ENCODE assay signal across 18 cellular contexts in genomic region chr5:35826561-35826960, GRCh38. TPM values are rescaled to one million over a fixed set of nuclear protein-coding genes. Genes with fewer than 3 reads are reported as not detected.
DNase-seq lines count a peak whose midpoint lies in the region; ATAC-seq, FAIRE-seq and TF ChIP-seq lines count a peak whose summit lies in the region.
"Had no signal": no experiment of that assay in that cellular context is flagged by ENCODE, and none has a peak within 500 bp of the region (broad histone marks: within the 10 kb centered on the region; RNA-seq: fewer than 3 reads in every experiment).

No MANE protein-coding gene starts in this region.

- POLR2A ChIA-PET in CD4-positive, alpha-beta memory T cell (lab: Charles Lee; ENCODE audit: partially characterized antibody), result interaction anchor here (0.8 to 24.8 kb wide), 12 partner anchors 7 to 208 kb away, joined by 3 to 2275 read pairs (median 7); partner anchors contain the start of gene IL7R
- POLR2A ChIA-PET in H1 (lab: Charles Lee; ENCODE audit: partially characterized antibody), result no interaction called here

- no peak overlapping the region for H4K5ac ChIP-seq in H1 (ENCODE audit: insufficient read length, low read depth, low read length)

- no peak overlapping the region for H3K4me3 ChIP-seq in CD4-positive, CD25-positive, alpha-beta regulatory T cell (ENCODE audit: low read depth, low read length)
- no peak overlapping the region for H3K4me3 ChIP-seq in CD4-positive, alpha-beta memory T cell (ENCODE audit: low read length in 2 of 2)
- H3K4me3 ChIP-seq in H1 (ENCODE audit: extremely low read depth in 1 of 4, insufficient read depth in 2 of 4, low read depth in 3 of 4, low read length in 4 of 4) (no peak overlapping the region), H7 (ENCODE audit: insufficient read depth, low read depth, low read length) (no peak overlapping the region)
- H3K4me3 ChIP-seq: esophagus squamous epithelium, gastroesophageal sphincter, tibial artery had no signal

- no peak overlapping the region for H2BK5ac ChIP-seq in H1 (ENCODE audit: low read depth, low read length)

- peaks cover 13% of the 10 kb centered on the region for H3K4me1 ChIP-seq in CD4-positive, CD25-positive, alpha-beta regulatory T cell (ENCODE audit: control insufficient read depth, insufficient read depth, low read length, poor library complexity, severe bottlenecking)
- peaks cover 97% of the 10 kb centered on the region for H3K4me1 ChIP-seq in CD4-positive, alpha-beta memory T cell (ENCODE audit: insufficient read depth, low read length)
- H3K4me1 ChIP-seq in H1 (replicated peaks in 1 of 4; ENCODE audit: control insufficient read depth in 3 of 4, insufficient read depth in 4 of 4, low read length in 3 of 4), result no peaks in the 10 kb centered on the region
- H3K4me1 ChIP-seq: esophagus squamous epithelium, gastroesophageal sphincter, tibial artery had no signal

- TF ChIP-seq EP300 in H1 (IDR thresholded peaks at IDR 0.05; ENCODE audit: borderline replicate concordance in 1 of 2, low read depth in 2 of 2, low read length in 2 of 2), result no peak

- H3K4ac ChIP-seq in H1 (replicated peaks; ENCODE audit: insufficient read length, low read depth, low read length), result no peak overlapping the region

- H3K56ac ChIP-seq in H1 (replicated peaks; ENCODE audit: insufficient read length, low read depth, low read length), result no peak overlapping the region

- H3K4me1 Mint-ChIP-seq in CD4-positive, CD25-positive, alpha-beta regulatory T cell, result peaks cover 12 to 86% (median 35%) of the 10 kb centered on the region in 4 donors
- peaks cover 74 to 97% (median 90%) of the 10 kb centered on the region in 4 donors for H3K4me1 Mint-ChIP-seq in CD4-positive, alpha-beta memory T cell
- peaks cover 71% of the 10 kb centered on the region for H3K4me1 Mint-ChIP-seq in activated T-helper 17 cell treated with anti-CD3 and anti-CD28 coated beads, Interleukin-2, amount 50 U/mL, for 72 hours
- H3K4me1 Mint-ChIP-seq: IgD-negative memory B cell; stimulated activated memory B cell treated with anti-CD40 and anti-IgM and Interleukin-4, amounts not matched to agents 10 μg/mL and 1 μg/mL and 100 μg/mL, for 72 hours had no signal

- peaks cover 5% of the 10 kb centered on the region for H3K27me3 Mint-ChIP-seq in CD4-positive, CD25-positive, alpha-beta regulatory T cell
- H3K27me3 Mint-ChIP-seq in CD4-positive, alpha-beta memory T cell, result no peaks in the 10 kb centered on the region
- no peaks in the 10 kb centered on the region for H3K27me3 Mint-ChIP-seq in activated T-helper 17 cell treated with anti-CD3 and anti-CD28 coated beads, Interleukin-2, amount 50 U/mL, for 72 hours
- H3K27me3 Mint-ChIP-seq: stimulated activated memory B cell treated with anti-CD40 and anti-IgM and Interleukin-4, amounts not matched to agents 10 μg/mL and 1 μg/mL and 100 μg/mL, for 72 hours had no signal

- H3K27me3 ChIP-seq in CD4-positive, CD25-positive, alpha-beta regulatory T cell (ENCODE audit: control insufficient read depth, insufficient read depth, low read length), result no peaks in the 10 kb centered on the region
- no peaks in the 10 kb centered on the region for H3K27me3 ChIP-seq in CD4-positive, alpha-beta memory T cell (ENCODE audit: insufficient read depth, low read length)
- H3K27me3 ChIP-seq in H1 (replicated peaks in 1 of 4; ENCODE audit: control insufficient read depth in 3 of 4, extremely low read depth in 1 of 4, insufficient read depth in 3 of 4, low read length in 3 of 4) (no peaks in the 10 kb centered on the region), H7 (ENCODE audit: control insufficient read depth, insufficient read depth, low read length) (no peaks in the 10 kb centered on the region)
- H3K27me3 ChIP-seq: esophagus squamous epithelium, tibial artery had no signal

- ATAC-seq in CD4-positive, CD25-positive, alpha-beta regulatory T cell (ENCODE audit: low read depth in 2 of 2), result peak in 1 of 2 donors; percentile 29
- ATAC-seq in activated T-helper 17 cell treated with anti-CD3 and anti-CD28 coated beads, Interleukin-2, amount 50 U/mL, for 72 hours (replicated peaks), result peak; percentile 67
- no peak for ATAC-seq in HG03108 (IDR thresholded peaks at IDR 0.05; ENCODE audit: unreplicated experiment)
- ATAC-seq: gastroesophageal sphincter; stimulated activated memory B cell treated with anti-CD40 and anti-IgM and Interleukin-4, amounts not matched to agents 10 μg/mL and 1 μg/mL and 100 μg/mL, for 72 hours had no signal

- H3K79me1 ChIP-seq in H1 (ENCODE audit: low read depth, low read length), result no peaks in the 10 kb centered on the region

- DNase-seq in CD4-positive, CD25-positive, alpha-beta regulatory T cell, result no peak
- no peak for DNase-seq in CD4-positive, alpha-beta memory T cell
- DNase-seq in H1 (ENCODE audit: low read depth in 1 of 2, low spot score in 2 of 2) (no peak), NCI-H774 (lab: John Stamatoyannopoulos, UW) (no peak), H7 (no peak)
- DNase-seq: activated gamma-delta T cell, esophagus squamous epithelium, islet precursor cell, NCI-H748 treated with DMSO at 0.1 percent for 48 hours, SHP77, tibial artery had no signal

- H3K36me3 ChIP-seq in CD4-positive, CD25-positive, alpha-beta regulatory T cell (ENCODE audit: control insufficient read depth, insufficient read depth, low read length), result no peaks in the 10 kb centered on the region
- H3K36me3 ChIP-seq in CD4-positive, alpha-beta memory T cell (ENCODE audit: insufficient read depth, low read length), result no peaks in the 10 kb centered on the region
- H3K36me3 ChIP-seq in H1 (ENCODE audit: control insufficient read depth in 2 of 4, insufficient read depth in 4 of 4, low read length in 3 of 4), result no peaks in the 10 kb centered on the region
- H3K36me3 ChIP-seq in H7 (replicated peaks; ENCODE audit: control insufficient read depth, insufficient read depth, low read length), result no peaks in the 10 kb centered on the region
- H3K36me3 ChIP-seq: esophagus squamous epithelium, gastroesophageal sphincter, tibial artery had no signal

- CTCF ChIA-PET in CD4-positive, alpha-beta memory T cell (lab: Charles Lee; ENCODE audit: partially characterized antibody), result interaction anchor here (0.9 to 16.4 kb wide), 5 partner anchors 13 to 98 kb away, joined by 3 to 325 read pairs (median 4); partner anchors contain the start of gene IL7R
- CTCF ChIA-PET in H1 (lab: Charles Lee; ENCODE audit: partially characterized antibody), result interaction anchor here (0.7 to 1.5 kb wide), 5 partner anchors 12 to 99 kb away, joined by 3 to 5 read pairs (median 3); no protein-coding TSS in a partner anchor

- no peak for TF ChIP-seq POLR2A in H1 (IDR thresholded peaks at IDR 0.05; ENCODE audit: control extremely low read depth in 1 of 2, low read depth in 2 of 2, low read length in 2 of 2)

- TF ChIP-seq CTCF in H1 (IDR thresholded peaks at IDR 0.05; ENCODE audit: control extremely low read depth in 1 of 3, insufficient read depth in 1 of 3, low read depth in 1 of 3, low read length in 3 of 3), result no peak

- no peak overlapping the region for H2BK20ac ChIP-seq in H1 (ENCODE audit: low read length)

- H2BK12ac ChIP-seq in H1 (ENCODE audit: low read depth, low read length), result no peak overlapping the region

- no peak overlapping the region for H3K27ac ChIP-seq in CD4-positive, CD25-positive, alpha-beta regulatory T cell (ENCODE audit: insufficient read depth, low read length, poor library complexity, severe bottlenecking)
- peak overlapping the region; percentile 27 for H3K27ac ChIP-seq in CD4-positive, alpha-beta memory T cell (ENCODE audit: low read depth, low read length)
- no peak overlapping the region for H3K27ac ChIP-seq in H1 (ENCODE audit: low read depth, low read length)
- H3K27ac ChIP-seq: esophagus squamous epithelium, gastroesophageal sphincter, HL-60, tibial artery had no signal

- H3K9me3 Mint-ChIP-seq in CD4-positive, CD25-positive, alpha-beta regulatory T cell, result peaks cover 0 to 2% (median 0%) of the 10 kb centered on the region in 7 donors
- H3K9me3 Mint-ChIP-seq in CD4-positive, alpha-beta memory T cell, result no peaks in the 10 kb centered on the region
- no peaks in the 10 kb centered on the region for H3K9me3 Mint-ChIP-seq in activated T-helper 17 cell treated with anti-CD3 and anti-CD28 coated beads, Interleukin-2, amount 50 U/mL, for 72 hours
- H3K9me3 Mint-ChIP-seq: stimulated activated memory B cell treated with anti-CD40 and anti-IgM and Interleukin-4, amounts not matched to agents 10 μg/mL and 1 μg/mL and 100 μg/mL, for 72 hours had no signal

- no peak overlapping the region for H4K91ac ChIP-seq in H1 (replicated peaks; ENCODE audit: insufficient read length, low read length)

- H3K36me3 Mint-ChIP-seq in CD4-positive, CD25-positive, alpha-beta regulatory T cell, result no peaks in the 10 kb centered on the region
- H3K36me3 Mint-ChIP-seq in CD4-positive, alpha-beta memory T cell, result no peaks in the 10 kb centered on the region
- H3K36me3 Mint-ChIP-seq in activated T-helper 17 cell treated with anti-CD3 and anti-CD28 coated beads, Interleukin-2, amount 50 U/mL, for 72 hours (ENCODE audit: low read depth), result no peaks in the 10 kb centered on the region
- H3K36me3 Mint-ChIP-seq: IgD-negative memory B cell; stimulated activated memory B cell treated with anti-CD40 and anti-IgM and Interleukin-4, amounts not matched to agents 10 μg/mL and 1 μg/mL and 100 μg/mL, for 72 hours had no signal

- H3K9me3 ChIP-seq in CD4-positive, CD25-positive, alpha-beta regulatory T cell (ENCODE audit: control insufficient read depth in 2 of 2, low read length in 2 of 2), result no peaks in the 10 kb centered on the region
- H3K9me3 ChIP-seq in CD4-positive, alpha-beta memory T cell (ENCODE audit: control insufficient read depth in 1 of 2, low read length in 2 of 2), result no peaks in the 10 kb centered on the region
- no peaks in the 10 kb centered on the region for H3K9me3 ChIP-seq in H1 (ENCODE audit: insufficient read depth in 2 of 2, low read depth in 1 of 2, low read length in 1 of 2)
- H3K9me3 ChIP-seq: esophagus squamous epithelium, gastroesophageal sphincter, tibial artery had no signal

- H3K79me2 ChIP-seq in H1 (ENCODE audit: control insufficient read depth in 1 of 2, insufficient read depth in 2 of 2, low read length in 2 of 2), result no peaks in the 10 kb centered on the region

- no peak overlapping the region for H2BK15ac ChIP-seq in H1 (ENCODE audit: low read length)

- H3K18ac ChIP-seq in H1 (ENCODE audit: extremely low read depth, low read length), result no peak overlapping the region

- intact Hi-C loops in CD4-positive, alpha-beta memory T cell (cut with micrococcal nuclease), result loop anchor here (1.0 kb wide), 1 partner anchor 9 kb away; no protein-coding TSS in a partner anchor

- H3K4me3 Mint-ChIP-seq in CD4-positive, CD25-positive, alpha-beta regulatory T cell, result peak overlapping the region in 2 of 4 donors; percentile 46 to 64
- peak overlapping the region in 7 of 8 donors; percentile 65 to 95 (median 79) for H3K4me3 Mint-ChIP-seq in CD4-positive, alpha-beta memory T cell
- H3K4me3 Mint-ChIP-seq in activated T-helper 17 cell treated with anti-CD3 and anti-CD28 coated beads, Interleukin-2, amount 50 U/mL, for 72 hours, result peak overlapping the region; percentile 64
- H3K4me3 Mint-ChIP-seq: IgD-negative memory B cell; stimulated activated memory B cell treated with anti-CD40 and anti-IgM and Interleukin-4, amounts not matched to agents 10 μg/mL and 1 μg/mL and 100 μg/mL, for 72 hours had no signal

- 0 out of 2 replicates have a peak overlapping the region, but pooled peaks have one; percentile 48 for H4K8ac ChIP-seq in H1 (ENCODE audit: extremely low read depth, insufficient read depth, low read length)

- no peak for TF ChIP-seq RAD21 in H1 (IDR thresholded peaks at IDR 0.05 in 1 of 2, conservative IDR thresholded peaks at IDR 0.05 in 1 of 2; ENCODE audit: low read depth in 2 of 2, low read length in 2 of 2)

- no peak overlapping the region for H3K9ac ChIP-seq in H1 (replicated peaks in 1 of 4; ENCODE audit: extremely low read depth in 1 of 4, low read depth in 3 of 4, low read length in 3 of 4)

- no peak overlapping the region for H3K4me2 ChIP-seq in H1 (ENCODE audit: insufficient read depth in 1 of 2, low read depth in 2 of 2, low read length in 2 of 2)

- H2AFZ ChIP-seq in H1 (ENCODE audit: low read length), result no peak overlapping the region

- H2AK5ac ChIP-seq in H1 (ENCODE audit: low read depth, low read length), result no peak overlapping the region

- no peak overlapping the region for H2BK120ac ChIP-seq in H1 (replicated peaks; ENCODE audit: low read depth, low read length)

- no peaks in the 10 kb centered on the region for H4K20me1 ChIP-seq in H1 (replicated peaks in 1 of 2; ENCODE audit: control insufficient read depth in 1 of 2, insufficient read depth in 2 of 2, low read length in 2 of 2)

- 77% methylated on average over 2 of the region's 2 CpGs; no CpG with 5 or more reads in 1 of the 2 experiments for WGBS in H1 (ENCODE audit: extremely low coverage in 1 of 2, insufficient coverage in 1 of 2, insufficient read length in 1 of 2, insufficient replicate concordance in 2 of 2, low coverage in 1 of 2, low lambda C conversion rate in 2 of 2, missing lambda C conversion rate in 1 of 2), 2 experiments

- no peak overlapping the region for H3K23ac ChIP-seq in H1 (ENCODE audit: insufficient read length)

- FAIRE-seq in H1 (lab: Jason Lieb, UNC), result no peak
- FAIRE-seq: GM19239 had no signal

- H3K27ac Mint-ChIP-seq in CD4-positive, CD25-positive, alpha-beta regulatory T cell, result peak overlapping the region in 2 of 3 donors; percentile 2 to 73
- H3K27ac Mint-ChIP-seq in CD4-positive, alpha-beta memory T cell, result peak overlapping the region; percentile 74 to 100 (median 94)
- H3K27ac Mint-ChIP-seq in activated T-helper 17 cell treated with anti-CD3 and anti-CD28 coated beads, Interleukin-2, amount 50 U/mL, for 72 hours, result peak overlapping the region; percentile 94
- H3K27ac Mint-ChIP-seq: stimulated activated memory B cell treated with anti-CD40 and anti-IgM and Interleukin-4, amounts not matched to agents 10 μg/mL and 1 μg/mL and 100 μg/mL, for 72 hours had no signal

- H3K23me2 ChIP-seq in H1 (ENCODE audit: low read depth, low read length), result no peaks in the 10 kb centered on the region

- no peak overlapping the region for H3K14ac ChIP-seq in H1 (ENCODE audit: insufficient read length)

RNA-seq across cellular contexts. Expression of gene IL7R, which starts 30.1 kb away (rescaled TPM):
- 394 TPM for total RNA-seq in CD4-positive, CD25-positive, alpha-beta regulatory T cell
- polyA plus RNA-seq in CD4-positive, CD25-positive, alpha-beta regulatory T cell, result 100 to 1,000 TPM; 110 to 311 (median 212) TPM
- 1,000 to 10,000 TPM; 2,390 to 2,440 TPM for total RNA-seq in CD4-positive, alpha-beta memory T cell
- polyA plus RNA-seq in CD4-positive, alpha-beta memory T cell, result 1,000 to 10,000 TPM in 1 of 2 donors, 100 to 1,000 TPM in 1; 514 to 1,212 TPM
- total RNA-seq in activated T-helper 17 cell treated with anti-CD3 and anti-CD28 coated beads, Interleukin-2, amount 50 U/mL, for 72 hours, result 100 to 1,000 TPM; 162 to 203 TPM
- 0.25 TPM in 1 of 2 replicates, not detected in the other for total RNA-seq in H1 (2021; fragmentation: NEBNext Ultra II Directional; extraction: Animal tissue kit (Norgen Biotek cat#: 25700))
- polyA plus RNA-seq in H1 (2011; rRNA removed), result not detected in 2 replicates
- not detected for polyA plus RNA-seq in H1 (2011; cell fraction: cytosol; rRNA removed)
- polyA plus RNA-seq in H1 (2011; cell fraction: nucleus; rRNA removed), result not detected
- polyA plus RNA-seq in H1 (2012, experiment 1 of 2), result not detected in 4 replicates
- not detected for polyA plus RNA-seq in H1 (2012, experiment 2 of 2)
- 0.02 TPM for polyA plus RNA-seq in H1 (2013, experiment 1 of 2)
- 0.11 TPM for polyA plus RNA-seq in H1 (2013, experiment 2 of 2)
- 0.03 TPM in 1 of 2 replicates, not detected in the other for polyA minus RNA-seq in H1 (2011; rRNA and poly(A)+ RNA removed)
- not detected for polyA minus RNA-seq in H1 (2011; cell fraction: cytosol; rRNA and poly(A)+ RNA removed)
- polyA minus RNA-seq in H1 (2011; cell fraction: nucleus; rRNA and poly(A)+ RNA removed), result 0.10 TPM
- total RNA-seq in H7 (2014; rRNA removed; shearing (Covaris generic)), result not detected in 2 replicates

Comparison
In these comparisons a context has a peak if more than half of its experiments do, and no peak if none do; other contexts are left out.
1. H3K27ac Mint-ChIP-seq: peak in every context shown above with its lines; median percentile 94 in CD4-positive, alpha-beta memory T cell; 94 in activated T-helper 17 cell treated with anti-CD3 and anti-CD28 coated beads, Interleukin-2, amount 50 U/mL, for 72 hours; 38 in CD4-positive, CD25-positive, alpha-beta regulatory T cell.
2. RNA of gene IL7R, which starts 30.1 kb away (total RNA-seq): 2,390 to 2,440 TPM in CD4-positive, alpha-beta memory T cell, 394 TPM in CD4-positive, CD25-positive, alpha-beta regulatory T cell (single experiment) and 162 to 203 TPM in activated T-helper 17 cell treated with anti-CD3 and anti-CD28 coated beads, Interleukin-2, amount 50 U/mL, for 72 hours; 0.25 TPM in H1 and not detected in H7; every median in the first group is over 100 times any median in the second.